15 cellular contexts compared by ENCODE assay signal in genomic region chr14:54182419-54183040, GRCh38.
DNase-seq lines count a peak whose midpoint lies in the region; ATAC-seq and TF ChIP-seq lines count a peak whose summit lies in the region.
"Had no signal": no experiment of that assay in that cellular context is flagged by ENCODE, and none has a peak within 500 bp of the region (broad histone marks: within the 10 kb centered on the region; RNA-seq: fewer than 3 reads in every experiment).

No MANE protein-coding gene starts in this region.

- no peaks in the 10 kb centered on the region for H3K36me3 Mint-ChIP-seq in CD4-positive, alpha-beta memory T cell
- H3K36me3 Mint-ChIP-seq: naive thymus-derived CD8-positive, alpha-beta T cell had no signal

- POLR2A ChIA-PET in PC-9 (lab: Charles Lee; ENCODE audit: unreplicated experiment), result interaction anchor here (0.6 kb wide), 1 partner anchor 1218 kb away, joined by 8 read pairs; no protein-coding TSS in a partner anchor
- POLR2A ChIA-PET in CD4-positive, alpha-beta memory T cell (lab: Charles Lee; ENCODE audit: partially characterized antibody), result no interaction called here

- ATAC-seq in HG03139 (IDR thresholded peaks at IDR 0.05; ENCODE audit: unreplicated experiment), result no peak
- ATAC-seq in GM19397 (IDR thresholded peaks at IDR 0.05; ENCODE audit: unreplicated experiment), result no peak
- ATAC-seq: activated CD4-positive, CD25-positive, alpha-beta regulatory T cell treated with anti-CD3 and anti-CD28 coated beads, Interleukin-2, amount 50 U/mL, for 24 hours; GM12878; naive thymus-derived CD8-positive, alpha-beta T cell had no signal

- no peaks in the 10 kb centered on the region for H3K4me1 Mint-ChIP-seq in CD4-positive, alpha-beta memory T cell
- H3K4me1 Mint-ChIP-seq: naive thymus-derived CD8-positive, alpha-beta T cell had no signal

- H3K4me3 ChIP-seq in PC-9 (no peak overlapping the region), fibroblast of lung (replicated peaks in 1 of 4; ENCODE audit: control extremely low read depth in 1 of 4, insufficient read depth in 1 of 4, low read depth in 3 of 4, low read length in 4 of 4) (no peak overlapping the region)
- H3K4me3 ChIP-seq in CD4-positive, alpha-beta memory T cell (ENCODE audit: low read length in 2 of 2), result no peak overlapping the region
- H3K4me3 ChIP-seq: GM12878, tibial artery had no signal

- H3K36me3 ChIP-seq in PC-9 (ENCODE audit: low read depth), result no peaks in the 10 kb centered on the region
- no peaks in the 10 kb centered on the region for H3K36me3 ChIP-seq in fibroblast of lung (ENCODE audit: control insufficient read depth, insufficient read depth, low read length)
- H3K36me3 ChIP-seq in CD4-positive, alpha-beta memory T cell (ENCODE audit: insufficient read depth, low read length), result no peaks in the 10 kb centered on the region
- H3K36me3 ChIP-seq: tibial artery had no signal

- H3K27me3 ChIP-seq in PC-9 (ENCODE audit: insufficient read depth, low read depth) (no peaks in the 10 kb centered on the region), fibroblast of lung (ENCODE audit: control insufficient read depth, insufficient read depth, low read length) (no peaks in the 10 kb centered on the region)
- no peaks in the 10 kb centered on the region for H3K27me3 ChIP-seq in CD4-positive, alpha-beta memory T cell (ENCODE audit: insufficient read depth, low read length)
- H3K27me3 ChIP-seq: tibial artery had no signal

- H3K4me3 Mint-ChIP-seq in CD4-positive, alpha-beta memory T cell, result no peak overlapping the region
- H3K4me3 Mint-ChIP-seq: activated T-cell treated with anti-CD3 and anti-CD28 coated beads, Interleukin-2, amount 50 U/mL, for 72 hours; naive thymus-derived CD8-positive, alpha-beta T cell had no signal

- H2AFZ ChIP-seq in PC-9, result no peak overlapping the region
- no peak overlapping the region for H2AFZ ChIP-seq in fibroblast of lung (ENCODE audit: low read length)

- no peaks in the 10 kb centered on the region for H3K9me2 ChIP-seq in PC-9 (ENCODE audit: insufficient read depth)

- peak; percentile 60 for DNase-seq in GM04504 (ENCODE audit: low read depth)
- DNase-seq in PC-9, result peak in 1 of 2 experiments; percentile 53
- peak; percentile 54 to 89 for DNase-seq in fibroblast of lung (ENCODE audit: low read depth in 2 of 2)
- peak; percentile 95 for DNase-seq in renal cortical epithelial cell (ENCODE audit: low read depth)
- DNase-seq in cardiac septum (ENCODE audit: low spot score), result no peak
- no peak for DNase-seq in CD4-positive, alpha-beta memory T cell
- DNase-seq: activated T-cell treated with anti-CD3 and anti-CD28 coated beads, Interleukin-2, amount 50 U/mL, for 72 hours; DMS 273 treated with DMSO at 0.1 percent for 48 hours; naive thymus-derived CD8-positive, alpha-beta T cell; NCI-H187 treated with DMSO at 0.1 percent for 48 hours; tibial artery had no signal

- no peak overlapping the region for H3K9ac ChIP-seq in fibroblast of lung (ENCODE audit: insufficient read depth, low read length)

- no peaks in the 10 kb centered on the region for H4K20me1 ChIP-seq in PC-9 (ENCODE audit: insufficient read depth)
- H4K20me1 ChIP-seq in fibroblast of lung (ENCODE audit: control insufficient read depth, extremely low read depth, insufficient read depth, low read length), result no peaks in the 10 kb centered on the region

- H3K27me3 Mint-ChIP-seq in CD4-positive, alpha-beta memory T cell, result peaks cover 12 to 14% of the 10 kb centered on the region in 2 donors

- intact Hi-C loops in PC-9 (cut with micrococcal nuclease; ENCODE audit: unreplicated experiment) (no loop called here), cardiac septum (cut with DNase I) (no loop called here)
- intact Hi-C loops in CD4-positive, alpha-beta memory T cell (cut with micrococcal nuclease), result no loop called here

- CTCF ChIA-PET in PC-9 (lab: Charles Lee), result interaction anchor here (0.6 kb wide), 1 partner anchor 230 kb away, joined by 3 read pairs; no protein-coding TSS in a partner anchor
- CTCF ChIA-PET in CD4-positive, alpha-beta memory T cell (lab: Charles Lee; ENCODE audit: partially characterized antibody), result no interaction called here

- H3K9me3 Mint-ChIP-seq in CD4-positive, alpha-beta memory T cell, result peaks cover 0 to 2% (median 0%) of the 10 kb centered on the region in 8 donors
- H3K9me3 Mint-ChIP-seq: activated T-cell treated with anti-CD3 and anti-CD28 coated beads, Interleukin-2, amount 50 U/mL, for 72 hours; naive thymus-derived CD8-positive, alpha-beta T cell had no signal

- H3K9me3 ChIP-seq in PC-9 (ENCODE audit: insufficient read depth, low read depth) (no peaks in the 10 kb centered on the region), fibroblast of lung (ENCODE audit: control insufficient read depth, insufficient read depth, low read depth, low read length) (no peaks in the 10 kb centered on the region)
- H3K9me3 ChIP-seq in CD4-positive, alpha-beta memory T cell (ENCODE audit: control insufficient read depth in 1 of 2, low read length in 2 of 2), result no peaks in the 10 kb centered on the region
- H3K9me3 ChIP-seq: tibial artery had no signal

- no peaks in the 10 kb centered on the region for H3F3A ChIP-seq in PC-9 (ENCODE audit: insufficient read depth, low read depth)

- H3K4me2 ChIP-seq in PC-9 (peak overlapping the region; percentile 3; the same call in 1 of the 2 replicates), fibroblast of lung (ENCODE audit: extremely low read depth, insufficient read depth, low read length) (no peak overlapping the region)

- TF ChIP-seq CTCF in PC-9 (conservative IDR thresholded peaks at IDR 0.05) (no peak), fibroblast of lung (conservative IDR thresholded peaks at IDR 0.05 in 1 of 2, IDR thresholded peaks at IDR 0.05 in 1 of 2; ENCODE audit: low read depth in 1 of 2, low read length in 2 of 2) (no peak)

- no TSS peak for BruUV-seq in PC-9 (replicated peaks; lab: Mats Ljungman, UMichigan)

- H3K4me1 ChIP-seq in PC-9 (replicated peaks; ENCODE audit: insufficient read depth) (peaks cover 17% of the 10 kb centered on the region), fibroblast of lung (ENCODE audit: control insufficient read depth, extremely low read depth, insufficient read depth, low read length) (peaks cover 3% of the 10 kb centered on the region)
- no peaks in the 10 kb centered on the region for H3K4me1 ChIP-seq in CD4-positive, alpha-beta memory T cell (ENCODE audit: insufficient read depth, low read length)
- H3K4me1 ChIP-seq: tibial artery had no signal

- H3K27ac ChIP-seq in PC-9, result 0 out of 2 replicates have a peak overlapping the region, but pooled peaks have one; percentile 31
- H3K27ac ChIP-seq in fibroblast of lung (ENCODE audit: insufficient read depth, low read length), result no peak overlapping the region
- no peak overlapping the region for H3K27ac ChIP-seq in CD4-positive, alpha-beta memory T cell (ENCODE audit: low read depth, low read length)
- H3K27ac ChIP-seq: tibial artery had no signal

- no peak overlapping the region for H3K27ac Mint-ChIP-seq in CD4-positive, alpha-beta memory T cell
- H3K27ac Mint-ChIP-seq: activated T-cell treated with anti-CD3 and anti-CD28 coated beads, Interleukin-2, amount 50 U/mL, for 72 hours; naive thymus-derived CD8-positive, alpha-beta T cell had no signal

- H3K79me2 ChIP-seq in PC-9 (ENCODE audit: low read depth) (no peaks in the 10 kb centered on the region), fibroblast of lung (ENCODE audit: control insufficient read depth, insufficient read depth, low read length) (no peaks in the 10 kb centered on the region)

Comparison
In these comparisons a context has a peak if more than half of its experiments do, and no peak if none do; other contexts are left out.
1. DNase-seq: peak in GM04504 (single experiment), fibroblast of lung (2 of 2) and renal cortical epithelial cell (single experiment); none in cardiac septum (single experiment) and CD4-positive, alpha-beta memory T cell (0 of 5).